Comparison of ENCODE assay signal across 1 cellular context in genomic region chr17:75046583-75047289, GRCh38.
A peak's percentile ranks its signal among the peaks of the same experiment; 100 is the strongest.
TF ChIP-seq lines count a peak whose summit lies in the region.

ATP5PD (minus strand) TSS chr17:75046969; CDS start chr17:75042650, 4,319 bp downstream.
KCTD2 (plus strand) TSS chr17:75047225; CDS start chr17:75047251, 26 bp downstream.

TF ChIP-seq in HepG2, 621 proteins besides CTCF, POLR2A, EP300 and RAD21 (continued from another document and continues in another):
- no peak; the same call in 1 of the 2 replicates for TF ChIP-seq ZNF850 (CRISPR knock-in tag; conservative IDR thresholded peaks at IDR 0.05)
- TF ChIP-seq KLF15 (CRISPR knock-in tag; IDR thresholded peaks at IDR 0.05; ENCODE audit: borderline replicate concordance): no peak
- no peak for TF ChIP-seq RBM22 (optimal IDR thresholded peaks at IDR 0.05; ENCODE audit: low read length)
- peak; percentile 81 for TF ChIP-seq HNF1B (CRISPR knock-in tag; IDR thresholded peaks at IDR 0.05)
- TF ChIP-seq MEIS2 (CRISPR knock-in tag; IDR thresholded peaks at IDR 0.05): no peak; the same call in 1 of the 2 replicates
- peak; percentile 61; the same call in 1 of the 2 replicates for TF ChIP-seq PPARG (CRISPR knock-in tag; conservative IDR thresholded peaks at IDR 0.05)
- peak; percentile 75; the same call in 1 of the 2 replicates for TF ChIP-seq ZBTB21 (CRISPR knock-in tag; IDR thresholded peaks at IDR 0.05)
- no peak; the same call in none of the 2 replicates for TF ChIP-seq ZFP91 (CRISPR knock-in tag; IDR thresholded peaks at IDR 0.05; ENCODE audit: borderline replicate concordance)
- peak; percentile 92 for TF ChIP-seq CCDC6 (CRISPR knock-in tag; IDR thresholded peaks at IDR 0.05)
- peak; percentile 99; the same call in 1 of the 2 replicates for TF ChIP-seq ZNF598 (CRISPR knock-in tag; IDR thresholded peaks at IDR 0.05; ENCODE audit: borderline replicate concordance)
- peak; percentile 88; the same call in 1 of the 2 replicates for TF ChIP-seq ZNF674 (CRISPR knock-in tag; IDR thresholded peaks at IDR 0.05; ENCODE audit: low read depth)
- TF ChIP-seq ZNF749 (CRISPR knock-in tag; IDR thresholded peaks at IDR 0.05; ENCODE audit: borderline replicate concordance): peak; percentile 88; the same call in 1 of the 2 replicates
- TF ChIP-seq ZNF839 (CRISPR knock-in tag; IDR thresholded peaks at IDR 0.05; ENCODE audit: borderline replicate concordance): peak; percentile 69; the same call in 1 of the 2 replicates
- TF ChIP-seq TRIM24 (CRISPR knock-in tag; IDR thresholded peaks at IDR 0.05): no peak
- TF ChIP-seq RERE (CRISPR knock-in tag; IDR thresholded peaks at IDR 0.05; ENCODE audit: low read depth): no peak
- TF ChIP-seq ZNF3 (CRISPR knock-in tag; IDR thresholded peaks at IDR 0.05): no peak
- peak; percentile 67; the same call in 1 of the 2 replicates for TF ChIP-seq THAP8 (CRISPR knock-in tag; IDR thresholded peaks at IDR 0.05; ENCODE audit: borderline replicate concordance)
- TF ChIP-seq ZNF235 (CRISPR knock-in tag; IDR thresholded peaks at IDR 0.05; ENCODE audit: borderline replicate concordance): peak; percentile 86; the same call in 1 of the 2 replicates
- TF ChIP-seq ZZZ3 (CRISPR knock-in tag; IDR thresholded peaks at IDR 0.05; ENCODE audit: borderline replicate concordance): peak; percentile 45; the same call in 1 of the 2 replicates
- peak; percentile 62; the same call in 1 of the 2 replicates for TF ChIP-seq KLF12 (CRISPR knock-in tag; IDR thresholded peaks at IDR 0.05; ENCODE audit: borderline replicate concordance)
- TF ChIP-seq SIN3A (IDR thresholded peaks at IDR 0.05; ENCODE audit: borderline replicate concordance, low read depth, low read length): no peak
- peak; percentile 74 for TF ChIP-seq GMEB1 (CRISPR knock-in tag; IDR thresholded peaks at IDR 0.05; ENCODE audit: borderline replicate concordance)
- no peak for TF ChIP-seq MAFG (CRISPR knock-in tag; IDR thresholded peaks at IDR 0.05)
- TF ChIP-seq ATF7 (IDR thresholded peaks at IDR 0.05): no peak
- peak; percentile 80; the same call in 1 of the 2 replicates for TF ChIP-seq ATF7 (CRISPR knock-in tag; IDR thresholded peaks at IDR 0.05)
- TF ChIP-seq RARA (CRISPR knock-in tag; IDR thresholded peaks at IDR 0.05): peak; percentile 39
- TF ChIP-seq STAT6 (CRISPR knock-in tag; IDR thresholded peaks at IDR 0.05; ENCODE audit: borderline replicate concordance): no peak
- TF ChIP-seq KDM1A (CRISPR knock-in tag; IDR thresholded peaks at IDR 0.05): no peak
- TF ChIP-seq ZNF784 (CRISPR knock-in tag; IDR thresholded peaks at IDR 0.05; ENCODE audit: borderline replicate concordance): peak; percentile 59
- no peak for TF ChIP-seq ZNF33A (CRISPR knock-in tag; IDR thresholded peaks at IDR 0.05; ENCODE audit: borderline replicate concordance)
- TF ChIP-seq HMGA1 (CRISPR knock-in tag; conservative IDR thresholded peaks at IDR 0.05): no peak
- peak; percentile 83 for TF ChIP-seq ESRRA (CRISPR knock-in tag; IDR thresholded peaks at IDR 0.05; ENCODE audit: low read depth)
- peak; percentile 30; the same call in 1 of the 2 replicates for TF ChIP-seq ZNF34 (CRISPR knock-in tag; IDR thresholded peaks at IDR 0.05; ENCODE audit: borderline replicate concordance)
- peak; percentile 91 for TF ChIP-seq GABPA (IDR thresholded peaks at IDR 0.05; ENCODE audit: low read depth, low read length)
- peak; percentile 94 for TF ChIP-seq GABPA (CRISPR knock-in tag; IDR thresholded peaks at IDR 0.05; ENCODE audit: low read depth)
- no peak for TF ChIP-seq STAT5B (CRISPR knock-in tag; IDR thresholded peaks at IDR 0.05)
- peak; percentile 82 for TF ChIP-seq MED8 (CRISPR knock-in tag; IDR thresholded peaks at IDR 0.05; ENCODE audit: insufficient replicate concordance)
- peak; percentile 80 for TF ChIP-seq ZNF138 (CRISPR knock-in tag; IDR thresholded peaks at IDR 0.05; ENCODE audit: low read depth)
- TF ChIP-seq PAF1 (CRISPR knock-in tag; IDR thresholded peaks at IDR 0.05): no peak
- TF ChIP-seq FOXJ3 (CRISPR knock-in tag; IDR thresholded peaks at IDR 0.05; ENCODE audit: borderline replicate concordance): no peak
- TF ChIP-seq SRF (IDR thresholded peaks at IDR 0.05; ENCODE audit: low read depth, low read length): no peak
- peak; percentile 38; the same call in 1 of the 2 replicates for TF ChIP-seq HOMEZ (CRISPR knock-in tag; IDR thresholded peaks at IDR 0.05; ENCODE audit: low read depth)
- TF ChIP-seq CHD4 (IDR thresholded peaks at IDR 0.05; ENCODE audit: borderline replicate concordance, low read length): no peak
- 0 out of 2 replicates have a peak, but pooled peaks have one; percentile 57 for TF ChIP-seq ATRX (CRISPR knock-in tag; IDR thresholded peaks at IDR 0.05; ENCODE audit: borderline replicate concordance)
- peak; percentile 90 for TF ChIP-seq ZNF616 (CRISPR knock-in tag; IDR thresholded peaks at IDR 0.05; ENCODE audit: low read depth)
- TF ChIP-seq RORA (CRISPR knock-in tag; IDR thresholded peaks at IDR 0.05): no peak
